Comparison of ENCODE assay signal across 22 cellular contexts in genomic region chr14:52607061-52607460, GRCh38. TPM values are rescaled to one million over a fixed set of nuclear protein-coding genes. Genes with fewer than 3 reads are reported as not detected.
DNase-seq lines count a peak whose midpoint lies in the region; ATAC-seq and TF ChIP-seq lines count a peak whose summit lies in the region.
"Had no signal": no experiment of that assay in that cellular context is flagged by ENCODE, and none has a peak within 500 bp of the region (broad histone marks: within the 10 kb centered on the region; RNA-seq: fewer than 3 reads in every experiment).

No MANE protein-coding gene starts in this region.

- no peak for TF ChIP-seq CTCF in transverse colon (IDR thresholded peaks at IDR 0.05)

- TF ChIP-seq EP300 in transverse colon (IDR thresholded peaks at IDR 0.05; ENCODE audit: low read depth): no peak

- intact Hi-C loops in transverse colon (cut with DNase I; ENCODE audit: low total_unique reads): no loop called here

- no peaks in the 10 kb centered on the region for H3K36me3 ChIP-seq in transverse colon
- H3K36me3 ChIP-seq: BE2C had no signal

- TF ChIP-seq POLR2A in transverse colon (IDR thresholded peaks at IDR 0.05): no peak

- no peak for ATAC-seq in HG03139 (IDR thresholded peaks at IDR 0.05; ENCODE audit: unreplicated experiment)
- ATAC-seq: A549 had no signal

- DNase-seq in NCI-H2171 treated with DMSO at 0.1 percent for 48 hours (lab: John Stamatoyannopoulos, UW) (peak; percentile 31), NCI-H2171 (lab: John Stamatoyannopoulos, UW) (no peak), NCI-H1694 treated with DMSO at 0.1 percent for 48 hours (lab: John Stamatoyannopoulos, UW) (peak; percentile 67), cerebellar cortex (ENCODE audit: low spot score) (peak; percentile 52), NCI-H345 (lab: John Stamatoyannopoulos, UW) (no peak), transverse colon (no peak)
- DNase-seq: BE2C; CD4-positive, alpha-beta memory T cell; CD4-positive, CD25-positive, alpha-beta regulatory T cell; CD8-positive, alpha-beta memory T cell; COR-L47; DMS 273 treated with DMSO at 0.1 percent for 48 hours; DMS153; DMS53; DMS79; DND-41; EL; GF-D8 had no signal

- no peak overlapping the region for H3K4me3 ChIP-seq in transverse colon
- H3K4me3 ChIP-seq: A549, BLaER1 had no signal

- in situ Hi-C loops in transverse colon (cut with MboI; ENCODE audit: low pct_ligation_motif_present in 1 of 4, low pct_unique_long_range_greater_than_20kb in 1 of 4, low sequenced_read_pairs in 3 of 4): no loop called here

- WGBS in transverse colon (ENCODE audit: low coverage in 1 of 2), 2 donors: 79 to 80% methylated on average over 1 of the region's 1 CpG

- no peak overlapping the region for H3K27ac ChIP-seq in transverse colon
- H3K27ac ChIP-seq: 22Rv1, A549, BLaER1 had no signal

- no peaks in the 10 kb centered on the region for H3K9me3 ChIP-seq in transverse colon
- H3K9me3 ChIP-seq: BE2C had no signal

- H3K27me3 ChIP-seq in transverse colon: no peaks in the 10 kb centered on the region
- H3K27me3 ChIP-seq: BE2C, BLaER1 had no signal

- H3K4me1 ChIP-seq in transverse colon: no peaks in the 10 kb centered on the region
- H3K4me1 ChIP-seq: A549, BE2C had no signal

RNA-seq across cellular contexts. Expression of gene GPR137C, which starts 54.4 kb away (rescaled TPM):
- total RNA-seq in transverse colon: 1 to 10 TPM in 1 of 4 donors, under 1 TPM in 3; 0.27 to 2.6 (median 0.36) TPM

RNA-seq across cellular contexts. Expression of gene TXNDC16, which starts 54.8 kb away (rescaled TPM):
- 10 to 100 TPM in 1 of 4 donors, 1 to 10 TPM in 2, not detected in 1; 5.6 to 11.1 (median 7.1) TPM for total RNA-seq in transverse colon

Comparison
In these comparisons a context has a peak if more than half of its experiments do, and no peak if none do; other contexts are left out.
1. DNase-seq: peak in NCI-H2171 treated with DMSO at 0.1 percent for 48 hours (single experiment), NCI-H1694 treated with DMSO at 0.1 percent for 48 hours (single experiment) and cerebellar cortex (single experiment); none in NCI-H2171 (single experiment), NCI-H345 (single experiment) and transverse colon (single experiment).